8 cellular contexts compared by ENCODE assay signal in the genomic region with DNA sequence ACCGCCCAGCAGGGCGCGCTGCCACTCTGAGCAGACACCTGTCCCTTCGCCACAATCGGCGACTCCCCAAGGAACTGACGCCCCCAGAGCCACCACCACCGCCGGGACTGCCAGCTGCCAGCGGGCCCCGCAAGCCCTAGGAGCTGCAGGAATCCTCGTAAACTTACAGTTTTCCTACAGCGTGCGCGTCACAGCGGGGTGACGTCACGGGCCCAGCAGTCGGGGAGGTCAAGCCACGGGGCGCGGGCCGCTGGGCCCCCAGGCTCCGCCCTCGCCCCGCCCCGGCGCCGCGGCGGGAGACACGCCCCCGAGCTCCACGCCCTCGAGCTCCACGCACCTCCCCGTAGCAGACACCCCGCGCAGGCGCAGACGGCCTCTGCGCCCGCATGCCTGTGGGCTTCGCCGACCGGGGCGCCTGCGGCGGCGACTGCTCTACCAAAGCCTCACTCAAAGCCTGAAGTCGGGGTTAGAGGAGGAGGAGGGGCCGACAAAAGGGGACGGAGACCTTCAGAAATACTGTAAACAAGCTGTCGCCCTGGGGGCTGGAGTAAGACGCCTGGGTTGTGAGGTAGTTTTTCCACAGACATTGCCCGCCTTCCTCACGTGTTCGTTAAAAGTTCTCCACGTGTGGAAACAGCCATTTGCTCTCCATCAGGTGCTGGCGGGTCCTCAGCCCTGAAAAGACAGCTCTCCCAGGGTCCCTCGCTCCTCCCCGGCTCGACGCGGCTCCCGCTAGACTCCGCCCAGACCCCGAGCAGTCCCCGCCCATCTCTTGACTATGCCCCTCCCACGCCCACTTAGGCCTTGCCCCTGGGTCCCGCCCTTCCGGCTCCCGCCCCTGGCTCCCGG. TPM values are rescaled to one million over a fixed set of nuclear protein-coding genes. Genes with fewer than 3 reads are reported as not detected.
DNase-seq lines count a peak whose midpoint lies in the region; ATAC-seq and TF ChIP-seq lines count a peak whose summit lies in the region.

A gene with protein sequence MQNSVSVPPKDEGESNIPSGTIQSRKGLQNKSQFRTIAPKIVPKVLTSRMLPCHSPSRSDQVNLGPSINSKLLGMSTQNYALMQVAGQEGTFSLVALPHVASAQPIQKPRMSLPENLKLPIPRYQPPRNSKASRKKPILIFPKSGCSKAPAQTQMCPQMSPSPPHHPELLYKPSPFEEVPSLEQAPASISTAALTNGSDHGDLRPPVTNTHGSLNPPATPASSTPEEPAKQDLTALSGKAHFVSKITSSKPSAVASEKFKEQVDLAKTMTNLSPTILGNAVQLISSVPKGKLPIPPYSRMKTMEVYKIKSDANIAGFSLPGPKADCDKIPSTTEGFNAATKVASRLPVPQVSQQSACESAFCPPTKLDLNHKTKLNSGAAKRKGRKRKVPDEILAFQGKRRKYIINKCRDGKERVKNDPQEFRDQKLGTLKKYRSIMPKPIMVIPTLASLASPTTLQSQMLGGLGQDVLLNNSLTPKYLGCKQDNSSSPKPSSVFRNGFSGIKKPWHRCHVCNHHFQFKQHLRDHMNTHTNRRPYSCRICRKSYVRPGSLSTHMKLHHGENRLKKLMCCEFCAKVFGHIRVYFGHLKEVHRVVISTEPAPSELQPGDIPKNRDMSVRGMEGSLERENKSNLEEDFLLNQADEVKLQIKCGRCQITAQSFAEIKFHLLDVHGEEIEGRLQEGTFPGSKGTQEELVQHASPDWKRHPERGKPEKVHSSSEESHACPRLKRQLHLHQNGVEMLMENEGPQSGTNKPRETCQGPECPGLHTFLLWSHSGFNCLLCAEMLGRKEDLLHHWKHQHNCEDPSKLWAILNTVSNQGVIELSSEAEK (minus strand): TSS at position 200 of the 849 bp plus-strand sequence. CDS start 154,831 bp downstream, outside the sequence.

- intact Hi-C loops in ovary (cut with DNase I), result loop anchor here in 2 of 4 donors (5.0 to 10.0 kb wide), 3 partner anchors 103 to 245 kb away; no protein-coding TSS in a partner anchor

- peak; percentile 64 for TF ChIP-seq RAD21 in SK-N-SH (IDR thresholded peaks at IDR 0.05; ENCODE audit: low read length)

- peaks cover 5 to 10% of the 10 kb centered on the region in 2 experiments; a peak in 3 of 4 replicates for H3K4me1 ChIP-seq in SK-N-SH (ENCODE audit: control insufficient read depth in 1 of 2, insufficient read depth in 2 of 2, low read depth in 1 of 2, low read length in 1 of 2)
- H3K4me1 ChIP-seq in ovary (ENCODE audit: insufficient read depth), result peaks cover 6% of the 10 kb centered on the region
- H3K4me1 ChIP-seq in thymus (ENCODE audit: control insufficient read depth, insufficient read depth, low read length), result peaks cover 8% of the 10 kb centered on the region

- peak; percentile 67 for DNase-seq in GM12864 (ENCODE audit: low read depth)
- peak; percentile 96 for DNase-seq in NB4 (ENCODE audit: low read depth)
- DNase-seq in SK-N-SH, result peak; percentile 98
- DNase-seq in glutamatergic neuron, result peak; percentile 97
- peak; percentile 97 to 99 (median 98) for DNase-seq in ovary

- H3K4me3 ChIP-seq in GM12864 (ENCODE audit: low read depth, low read length) (peak within 1 kb of the TSS; percentile 79), NB4 (ENCODE audit: low read depth, low read length) (peak within 1 kb of the TSS; percentile 75), SK-N-SH (ENCODE audit: low read depth in 2 of 2, low read length in 1 of 2) (peak within 1 kb of the TSS; percentile 70 to 88), ovary (peak within 1 kb of the TSS; percentile 83), thymus (ENCODE audit: low read length) (peak within 1 kb of the TSS; percentile 85)

- peaks cover 12% of the 10 kb centered on the region for H3F3A ChIP-seq in SK-N-SH (replicated peaks; ENCODE audit: insufficient read depth)

- H3K4me3 Mint-ChIP-seq in activated naive CD8-positive, alpha-beta T cell, result peak within 1 kb of the TSS; percentile 89
- H3K4me3 Mint-ChIP-seq in glutamatergic neuron (ENCODE audit: unreplicated experiment), result peak within 1 kb of the TSS; percentile 88

- TF ChIP-seq EP300 in SK-N-SH (IDR thresholded peaks at IDR 0.05; ENCODE audit: borderline replicate concordance in 1 of 2, low read depth in 1 of 2, low read length in 1 of 2) (no peak), ovary (IDR thresholded peaks at IDR 0.05) (peak; percentile 43)

- peak within 1 kb of the TSS; percentile 97 for H3K27ac Mint-ChIP-seq in activated naive CD8-positive, alpha-beta T cell
- peak within 1 kb of the TSS; percentile 92 for H3K27ac Mint-ChIP-seq in glutamatergic neuron (ENCODE audit: unreplicated experiment)

- peak within 1 kb of the TSS; percentile 79 for H3K4me2 ChIP-seq in SK-N-SH

- H3K79me2 ChIP-seq in SK-N-SH (ENCODE audit: insufficient read depth), result peaks cover 6% of the 10 kb centered on the region; the same call in 1 of the 2 replicates

- peaks cover 3% of the 10 kb centered on the region for H3K36me3 Mint-ChIP-seq in activated naive CD8-positive, alpha-beta T cell
- no peaks in the 10 kb centered on the region for H3K36me3 Mint-ChIP-seq in glutamatergic neuron (ENCODE audit: unreplicated experiment)

- H3K27ac ChIP-seq in SK-N-SH (ENCODE audit: low read depth in 2 of 2, low read length in 1 of 2), result peak within 1 kb of the TSS; percentile 98
- H3K27ac ChIP-seq in ovary, result peak within 1 kb of the TSS; percentile 93 to 100
- peak within 1 kb of the TSS; percentile 98 for H3K27ac ChIP-seq in thymus (ENCODE audit: low read depth)

- H3K27me3 ChIP-seq in SK-N-SH (ENCODE audit: insufficient read depth), result no peaks in the 10 kb centered on the region
- no peaks in the 10 kb centered on the region for H3K27me3 ChIP-seq in ovary
- no peaks in the 10 kb centered on the region for H3K27me3 ChIP-seq in thymus (ENCODE audit: control insufficient read depth, insufficient read depth)

- ATAC-seq in HG02588 (IDR thresholded peaks at IDR 0.05; ENCODE audit: unreplicated experiment), result peak; percentile 88

- peaks cover 15% of the 10 kb centered on the region for H3K4me1 Mint-ChIP-seq in activated naive CD8-positive, alpha-beta T cell (ENCODE audit: low read depth)
- peaks cover 21% of the 10 kb centered on the region for H3K4me1 Mint-ChIP-seq in glutamatergic neuron (ENCODE audit: low read depth, unreplicated experiment)

- H2AFZ ChIP-seq in SK-N-SH (ENCODE audit: low read depth), result peak within 1 kb of the TSS; percentile 85

- H3K9me2 ChIP-seq in SK-N-SH, result no peaks in the 10 kb centered on the region

- H3K9me3 Mint-ChIP-seq in activated naive CD8-positive, alpha-beta T cell (ENCODE audit: low read depth), result no peaks in the 10 kb centered on the region
- H3K9me3 Mint-ChIP-seq in glutamatergic neuron (ENCODE audit: unreplicated experiment), result peaks cover 9% of the 10 kb centered on the region

- 1% methylated on average over 23 of the region's 74 CpGs for WGBS in SK-N-SH (ENCODE audit: low lambda C conversion rate)
- 0 to 1% (median 1%) methylated on average over 50 to 74 of the region's 74 CpGs for WGBS in ovary, 3 donors
- under 1% methylated on average over 74 of the region's 74 CpGs for WGBS in thymus

- POLR2A ChIA-PET in SK-N-SH (lab: Yijun Ruan, JAX), result interaction anchor here (0.6 to 1.7 kb wide), 5 partner anchors 98 to 728 kb away, joined by 3 to 7 read pairs (median 6); no protein-coding TSS in a partner anchor

- H3K9ac ChIP-seq in SK-N-SH, result peak within 1 kb of the TSS; percentile 93

- CTCF ChIA-PET in SK-N-SH (lab: Yijun Ruan, JAX), result interaction anchor here (0.8 to 3.5 kb wide), 13 partner anchors 12 to 777 kb away, joined by 3 to 27 read pairs (median 3); no protein-coding TSS in a partner anchor

- peak; percentile 73 for TF ChIP-seq POLR2A in NB4 (IDR thresholded peaks at IDR 0.05; ENCODE audit: extremely low read depth, insufficient read length)
- TF ChIP-seq POLR2A in ovary (IDR thresholded peaks at IDR 0.05), result peak; percentile 84

- H3K27me3 Mint-ChIP-seq in activated naive CD8-positive, alpha-beta T cell, result no peaks in the 10 kb centered on the region
- H3K27me3 Mint-ChIP-seq in glutamatergic neuron (ENCODE audit: unreplicated experiment), result peaks cover 4% of the 10 kb centered on the region

- peak; percentile 71 for TF ChIP-seq CTCF in GM12864 (IDR thresholded peaks at IDR 0.05; ENCODE audit: low read depth, low read length, missing control alignments)
- peak; percentile 42 for TF ChIP-seq CTCF in NB4 (IDR thresholded peaks at IDR 0.05; ENCODE audit: low read depth, low read length)
- TF ChIP-seq CTCF in SK-N-SH (IDR thresholded peaks at IDR 0.05), result peak; percentile 67
- TF ChIP-seq CTCF in glutamatergic neuron (IDR thresholded peaks at IDR 0.05; ENCODE audit: partially characterized antibody, unreplicated experiment), result no peak
- peak in 2 of 3 donors; percentile 62 to 64 for TF ChIP-seq CTCF in ovary (IDR thresholded peaks at IDR 0.05)

- H3K36me3 ChIP-seq in SK-N-SH (replicated peaks in 1 of 2; ENCODE audit: control insufficient read depth in 1 of 2, insufficient read depth in 2 of 2, low read length in 1 of 2) (no peaks in the 10 kb centered on the region), ovary (no peaks in the 10 kb centered on the region), thymus (ENCODE audit: control insufficient read depth, insufficient read depth) (no peaks in the 10 kb centered on the region)

- no peaks in the 10 kb centered on the region for H4K20me1 ChIP-seq in SK-N-SH (ENCODE audit: insufficient read depth)

- no peaks in the 10 kb centered on the region for H3K9me3 ChIP-seq in SK-N-SH
- H3K9me3 ChIP-seq in ovary, result no peaks in the 10 kb centered on the region
- H3K9me3 ChIP-seq in thymus (ENCODE audit: control insufficient read depth), result no peaks in the 10 kb centered on the region

TF ChIP-seq in SK-N-SH, 30 proteins besides CTCF, POLR2A, EP300 and RAD21 (continues in another document):
- TF ChIP-seq YY1 (IDR thresholded peaks at IDR 0.05; ENCODE audit: low read depth), result no peak
- TF ChIP-seq NRF1 (IDR thresholded peaks at IDR 0.05; ENCODE audit: low read depth, low read length), result peak; percentile 83
- peak; percentile 77 for TF ChIP-seq POLR2AphosphoS5 (IDR thresholded peaks at IDR 0.05; ENCODE audit: low read depth, low read length)
- TF ChIP-seq SMC3 (IDR thresholded peaks at IDR 0.05; ENCODE audit: low read depth, low read length), result peak; percentile 43
- TF ChIP-seq RXRA (IDR thresholded peaks at IDR 0.05; ENCODE audit: borderline replicate concordance, low read depth), result no peak
- TF ChIP-seq RFX5 (IDR thresholded peaks at IDR 0.05; ENCODE audit: low read length), result peak; percentile 49; the same call in 1 of the 2 replicates
- TF ChIP-seq SIN3A (IDR thresholded peaks at IDR 0.05; ENCODE audit: borderline replicate concordance, low read depth, low read length), result peak; percentile 13; the same call in 1 of the 2 replicates
- TF ChIP-seq TEAD4 (IDR thresholded peaks at IDR 0.05; ENCODE audit: borderline replicate concordance, insufficient read depth), result no peak
- 0 out of 2 replicates have a peak, but pooled peaks have one; percentile 49 for TF ChIP-seq FOXJ3 (CRISPR knock-in tag; IDR thresholded peaks at IDR 0.05)

RNA-seq across cellular contexts. Expression of the gene that starts here (rescaled TPM):
- 2.1 and 2.5 TPM in 2 replicates for polyA plus RNA-seq in SK-N-SH (2012; rRNA removed)
- 2.4 and 2.6 TPM in 2 replicates for polyA plus RNA-seq in SK-N-SH (2012; cell fraction: cytosol; rRNA removed)
- 2.1 and 3.4 TPM in 2 replicates for polyA plus RNA-seq in SK-N-SH (2012; cell fraction: nucleus; rRNA removed)
- 3.5 TPM for total RNA-seq in glutamatergic neuron (ENCODE audit: unreplicated experiment)
- total RNA-seq in ovary, result 10 to 100 TPM in 1 of 7 donors, 1 to 10 TPM in 6; 6.2 to 11.6 (median 6.9) TPM
- polyA plus RNA-seq in ovary, result 10 to 100 TPM in 1 of 2 donors, 1 to 10 TPM in 1; 7.1 to 12.7 TPM
- polyA plus RNA-seq in thymus, result 10.2 TPM

Comparison
In these comparisons a context has a peak if more than half of its experiments do, and no peak if none do; other contexts are left out.
1. Peak in every context shown above with its lines: DNase-seq, ATAC-seq, H3K4me3 ChIP-seq and H3K27ac ChIP-seq.